ENCODE assay signal across 11 cellular contexts in the genomic region with DNA sequence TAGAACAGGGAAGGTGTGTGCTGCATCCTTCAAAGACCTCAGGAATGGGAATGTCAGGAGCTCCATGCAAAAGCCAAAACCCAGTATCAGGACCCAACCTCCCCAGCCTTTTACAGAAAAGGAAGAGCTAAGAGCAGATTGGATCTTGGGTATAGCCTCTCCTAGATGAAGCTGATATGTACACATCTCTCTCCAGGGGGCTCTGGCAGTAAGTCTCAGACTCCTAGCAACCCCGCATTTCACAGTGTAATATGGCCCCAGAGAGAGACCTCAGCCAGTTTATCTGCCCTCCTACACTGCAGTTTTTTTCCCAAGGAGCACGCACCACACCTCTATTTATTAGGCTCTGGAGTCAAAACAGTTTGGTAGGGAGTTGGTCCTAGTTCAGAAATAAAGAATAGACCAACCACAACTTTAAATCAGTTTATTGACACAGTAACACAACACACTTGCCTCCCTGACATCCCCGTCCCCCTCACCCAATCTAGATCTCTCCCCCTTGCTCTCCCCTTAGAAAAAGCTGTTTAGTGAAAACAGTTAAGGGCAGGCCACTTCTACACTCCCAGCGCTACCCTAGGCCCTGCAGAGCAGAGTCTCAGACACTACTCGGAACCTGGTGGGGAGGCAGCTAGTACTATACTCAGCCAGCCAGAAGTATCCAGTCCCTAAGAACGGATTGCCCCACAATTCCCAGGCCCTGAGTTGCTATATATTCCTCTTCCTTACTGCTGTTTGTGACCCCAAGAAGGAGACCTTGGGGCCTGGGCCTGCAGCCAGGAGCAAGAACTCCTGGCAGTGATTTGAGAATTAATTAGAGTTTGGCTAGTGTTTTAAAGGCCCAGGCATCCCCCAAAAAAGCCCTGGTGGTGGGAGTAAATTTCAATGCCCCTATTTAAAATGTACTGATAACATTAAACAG.
DNase-seq lines count a peak whose midpoint lies in the region; ATAC-seq and TF ChIP-seq lines count a peak whose summit lies in the region.
"Had no signal": no experiment of that assay in that cellular context is flagged by ENCODE, and none has a peak within 500 bp of the region (broad histone marks: within the 10 kb centered on the region; RNA-seq: fewer than 3 reads in every experiment).

No MANE protein-coding gene starts in this region.

- no TSS peak for BruUV-seq in PC-3 (replicated peaks; lab: Mats Ljungman, UMichigan)

- H3K4me3 Mint-ChIP-seq in CD4-positive, alpha-beta memory T cell, result no peak overlapping the region
- H3K4me3 Mint-ChIP-seq in endodermal cell (peak overlapping the region; percentile 23), osteocyte (ENCODE audit: unreplicated experiment) (no peak overlapping the region)
- H3K4me3 Mint-ChIP-seq: CD8-positive, alpha-beta memory T cell had no signal

- H3K27me3 ChIP-seq in CD4-positive, alpha-beta memory T cell (ENCODE audit: insufficient read depth, low read length), result no peaks in the 10 kb centered on the region
- H3K27me3 ChIP-seq in HUES64 (ENCODE audit: insufficient read depth, low read length) (no peaks in the 10 kb centered on the region), endodermal cell (ENCODE audit: control insufficient read depth, insufficient read depth, low read length, poor library complexity, severe bottlenecking) (no peaks in the 10 kb centered on the region), PC-3 (ENCODE audit: low read length) (no peaks in the 10 kb centered on the region)

- POLR2A ChIA-PET in CD4-positive, alpha-beta memory T cell (lab: Charles Lee; ENCODE audit: partially characterized antibody), result interaction anchor here (0.6 to 1.2 kb wide), 4 partner anchors 10 to 852 kb away, joined by 3 to 4 read pairs (median 3); no protein-coding TSS in a partner anchor
- POLR2A ChIA-PET in PC-3 (lab: Charles Lee; ENCODE audit: unreplicated experiment), result no interaction called here

- no peak overlapping the region for H3K4me2 ChIP-seq in PC-3 (ENCODE audit: low read length)

- H3K9me3 Mint-ChIP-seq in CD4-positive, alpha-beta memory T cell, result peaks cover 0 to 3% (median 0%) of the 10 kb centered on the region in 8 donors
- H3K9me3 Mint-ChIP-seq in endodermal cell, result no peaks in the 10 kb centered on the region
- H3K9me3 Mint-ChIP-seq in osteocyte (ENCODE audit: unreplicated experiment), result no peaks in the 10 kb centered on the region
- H3K9me3 Mint-ChIP-seq: CD8-positive, alpha-beta memory T cell had no signal

- no peak overlapping the region for H3K27ac ChIP-seq in CD4-positive, alpha-beta memory T cell (ENCODE audit: low read depth, low read length)
- H3K27ac ChIP-seq in HUES64 (ENCODE audit: low read depth, low read length), result peak overlapping the region; percentile 71; the same call in 1 of the 2 replicates
- peak overlapping the region; percentile 47 for H3K27ac ChIP-seq in endodermal cell (ENCODE audit: low read depth, low read length)
- H3K27ac ChIP-seq in PC-3 (ENCODE audit: low read length), result no peak overlapping the region

- H3K4me3 ChIP-seq in CD4-positive, alpha-beta memory T cell (ENCODE audit: low read length in 2 of 2), result no peak overlapping the region
- H3K4me3 ChIP-seq in HUES64 (ENCODE audit: low read length) (no peak overlapping the region), endodermal cell (ENCODE audit: low read length) (peak overlapping the region; percentile 31), PC-3 (ENCODE audit: low read length) (no peak overlapping the region)

- peaks cover 0 to 7% (median 4%) of the 10 kb centered on the region in 4 donors for H3K4me1 Mint-ChIP-seq in CD4-positive, alpha-beta memory T cell
- peaks cover 50% of the 10 kb centered on the region for H3K4me1 Mint-ChIP-seq in endodermal cell
- H3K4me1 Mint-ChIP-seq in osteocyte (ENCODE audit: unreplicated experiment), result no peaks in the 10 kb centered on the region

- peaks cover 36 to 72% of the 10 kb centered on the region in 2 donors for H3K36me3 Mint-ChIP-seq in CD4-positive, alpha-beta memory T cell
- H3K36me3 Mint-ChIP-seq in endodermal cell (ENCODE audit: low read depth) (peaks cover 67% of the 10 kb centered on the region), osteocyte (ENCODE audit: unreplicated experiment) (peaks cover 26% of the 10 kb centered on the region)

- H3K9me2 ChIP-seq in PC-3 (replicated peaks; ENCODE audit: low read length), result no peaks in the 10 kb centered on the region

- peak overlapping the region in 5 of 7 donors; percentile 14 to 37 (median 18) for H3K27ac Mint-ChIP-seq in CD4-positive, alpha-beta memory T cell
- H3K27ac Mint-ChIP-seq in endodermal cell, result peak overlapping the region; percentile 93
- H3K27ac Mint-ChIP-seq in osteocyte (ENCODE audit: unreplicated experiment), result peak overlapping the region; percentile 12

- H3K36me3 ChIP-seq in CD4-positive, alpha-beta memory T cell (ENCODE audit: insufficient read depth, low read length), result peaks cover 55% of the 10 kb centered on the region
- H3K36me3 ChIP-seq in HUES64 (ENCODE audit: insufficient read depth, low read length), result peaks cover 86% of the 10 kb centered on the region
- H3K36me3 ChIP-seq in endodermal cell (ENCODE audit: control insufficient read depth, insufficient read depth, low read length), result peaks cover 87% of the 10 kb centered on the region
- peaks cover 16% of the 10 kb centered on the region; the same call in 1 of the 2 replicates for H3K36me3 ChIP-seq in PC-3 (ENCODE audit: low read depth, low read length)

- H3K9me3 ChIP-seq in CD4-positive, alpha-beta memory T cell (ENCODE audit: control insufficient read depth in 1 of 2, low read length in 2 of 2), result no peaks in the 10 kb centered on the region
- H3K9me3 ChIP-seq in HUES64 (ENCODE audit: insufficient read depth, low read depth, low read length), result no peaks in the 10 kb centered on the region
- H3K9me3 ChIP-seq in endodermal cell (ENCODE audit: control insufficient read depth, low read length), result no peaks in the 10 kb centered on the region
- no peaks in the 10 kb centered on the region for H3K9me3 ChIP-seq in PC-3 (ENCODE audit: low read length)

- H3K4me1 ChIP-seq in CD4-positive, alpha-beta memory T cell (ENCODE audit: insufficient read depth, low read length), result no peaks in the 10 kb centered on the region
- H3K4me1 ChIP-seq in HUES64 (ENCODE audit: insufficient read depth, low read length) (peaks cover 21% of the 10 kb centered on the region), endodermal cell (ENCODE audit: control insufficient read depth, insufficient read depth, low read length) (peaks cover 16% of the 10 kb centered on the region), PC-3 (ENCODE audit: insufficient read depth, low read length) (no peaks in the 10 kb centered on the region)

- no peak overlapping the region for H2AFZ ChIP-seq in PC-3 (ENCODE audit: low read length)

- no peaks in the 10 kb centered on the region for H4K20me1 ChIP-seq in PC-3 (ENCODE audit: low read length)

- CTCF ChIA-PET in CD4-positive, alpha-beta memory T cell (lab: Charles Lee; ENCODE audit: partially characterized antibody), result interaction anchor here (0.7 to 25.2 kb wide), 16 partner anchors 8 to 261 kb away, joined by 3 to 509 read pairs (median 4); no protein-coding TSS in a partner anchor
- CTCF ChIA-PET in PC-3 (lab: Charles Lee), result interaction anchor here (1.5 kb wide), 1 partner anchor 41 kb away, joined by 14 read pairs; no protein-coding TSS in a partner anchor

- ATAC-seq in HG02678 (IDR thresholded peaks at IDR 0.05; ENCODE audit: unreplicated experiment) (no peak), HG03175 (IDR thresholded peaks at IDR 0.05; ENCODE audit: unreplicated experiment) (no peak), PC-3 (no peak)
- ATAC-seq: left colon had no signal

- H3K79me2 ChIP-seq in PC-3 (ENCODE audit: low read length), result no peaks in the 10 kb centered on the region

- H3F3A ChIP-seq in PC-3 (ENCODE audit: low read length, unreplicated experiment), result no peaks in the 10 kb centered on the region

- H3K9ac ChIP-seq in HUES64 (ENCODE audit: low read depth, low read length), result no peak overlapping the region
- peak overlapping the region; percentile 23 for H3K9ac ChIP-seq in endodermal cell (ENCODE audit: extremely low read depth, low read length, poor library complexity, severe bottlenecking)
- no peak overlapping the region for H3K9ac ChIP-seq in PC-3 (ENCODE audit: low read length)

- TF ChIP-seq CTCF in endodermal cell (conservative IDR thresholded peaks at IDR 0.05), result peak; percentile 16
- TF ChIP-seq CTCF in osteocyte (IDR thresholded peaks at IDR 0.05), result no peak
- TF ChIP-seq CTCF in PC-3 (conservative IDR thresholded peaks at IDR 0.05; ENCODE audit: low read depth, low read length), result no peak

- intact Hi-C loops in CD4-positive, alpha-beta memory T cell (cut with micrococcal nuclease), result loop anchor here (2.0 kb wide), 1 partner anchor 257 kb away; no protein-coding TSS in a partner anchor
- intact Hi-C loops in PC-3 (cut with micrococcal nuclease), result no loop called here

- H3K27me3 Mint-ChIP-seq in CD4-positive, alpha-beta memory T cell, result no peaks in the 10 kb centered on the region
- no peaks in the 10 kb centered on the region for H3K27me3 Mint-ChIP-seq in endodermal cell (ENCODE audit: insufficient read depth)
- H3K27me3 Mint-ChIP-seq in osteocyte (ENCODE audit: unreplicated experiment), result no peaks in the 10 kb centered on the region
- H3K27me3 Mint-ChIP-seq: CD8-positive, alpha-beta memory T cell had no signal

- 87% methylated on average over 5 of the region's 6 CpGs for WGBS in HUES64
- 92 to 93% methylated on average over 4 to 6 of the region's 6 CpGs for WGBS in endodermal cell (ENCODE audit: insufficient coverage in 1 of 2, insufficient read length in 1 of 2), 2 experiments

- DNase-seq in CD4-positive, alpha-beta memory T cell, result no peak
- DNase-seq in endodermal cell, result no peak
- DNase-seq in osteocyte (ENCODE audit: extremely low spot score, unreplicated experiment), result no peak
- DNase-seq in activated T-cell treated with anti-CD3 and anti-CD28 coated beads for 4 hours, result no peak
- no peak for DNase-seq in PC-3
- DNase-seq: CD8-positive, alpha-beta memory T cell; left colon; NK-92 treated with Interleukin-12 subunit alpha and Interleukin-12 subunit beta, amount 100 ng/mL, for 24 hours had no signal

Comparison
In these comparisons a context has a peak if more than half of its experiments do, and no peak if none do; other contexts are left out.
1. H3K27ac ChIP-seq: peak in HUES64 (single experiment) and endodermal cell (single experiment); none in CD4-positive, alpha-beta memory T cell (single experiment) and PC-3 (single experiment).
2. H3K27ac Mint-ChIP-seq: peak in every context shown above with its lines; median percentile 93 in endodermal cell; 18 in CD4-positive, alpha-beta memory T cell; 12 in osteocyte.